In the genomic region with DNA sequence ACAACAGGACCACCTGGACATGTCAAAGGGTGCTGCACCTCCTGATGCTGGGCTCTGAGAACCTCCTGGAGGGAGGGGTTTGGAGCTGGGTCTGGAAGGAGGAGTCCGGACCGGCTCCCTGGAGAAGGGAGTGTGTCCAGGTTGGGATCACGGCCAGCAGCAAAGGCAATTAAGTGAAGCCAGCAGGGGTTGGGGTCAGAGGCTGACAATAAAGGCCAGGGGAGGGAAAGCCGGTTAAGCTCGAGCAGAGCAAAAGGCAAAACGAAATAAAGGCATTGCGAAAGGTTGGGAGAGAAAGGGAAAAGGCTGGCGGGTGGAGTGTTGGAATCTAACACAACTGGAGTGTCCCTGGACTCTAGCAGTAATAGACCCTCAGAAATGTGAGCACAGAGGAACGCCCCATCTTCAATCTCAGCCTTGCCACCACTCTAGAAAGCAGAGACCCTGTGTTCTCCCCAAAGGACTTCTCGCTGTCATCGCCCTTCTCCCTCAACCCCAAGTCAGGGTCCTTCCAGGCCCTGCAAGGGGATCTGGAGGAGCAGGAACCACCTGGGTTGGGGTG, we compare ENCODE assay signal across 15 cellular contexts. TPM values are rescaled to one million over a fixed set of nuclear protein-coding genes. Genes with fewer than 3 reads are reported as not detected.
DNase-seq lines count a peak whose midpoint lies in the region; ATAC-seq, FAIRE-seq and TF ChIP-seq lines count a peak whose summit lies in the region.
"Had no signal": no experiment of that assay in that cellular context is flagged by ENCODE, and none has a peak within 500 bp of the region (broad histone marks: within the 10 kb centered on the region; RNA-seq: fewer than 3 reads in every experiment).

No MANE protein-coding gene starts in this region.

- no peak for TF ChIP-seq RAD21 in H1 (IDR thresholded peaks at IDR 0.05 in 1 of 2, conservative IDR thresholded peaks at IDR 0.05 in 1 of 2; ENCODE audit: low read depth in 2 of 2, low read length in 2 of 2)

- H4K8ac ChIP-seq in H1 (ENCODE audit: extremely low read depth, insufficient read depth, low read length) (no peak overlapping the region), neuronal stem cell (ENCODE audit: low read depth, low read length) (no peak overlapping the region)

- H3K4ac ChIP-seq in H1 (replicated peaks; ENCODE audit: insufficient read length, low read depth, low read length) (no peak overlapping the region), neuronal stem cell (ENCODE audit: low read length) (no peak overlapping the region)

- H3K4me1 ChIP-seq in NT2/D1 (ENCODE audit: insufficient read depth, insufficient read length) (peaks cover 23% of the 10 kb centered on the region), H1 (replicated peaks in 1 of 4; ENCODE audit: control insufficient read depth in 3 of 4, insufficient read depth in 4 of 4, low read length in 3 of 4) (peaks cover 4 to 15% (median 6%) of the 10 kb centered on the region in 4 experiments; a peak in 6 of 7 replicates), neuronal stem cell (ENCODE audit: control insufficient read depth in 2 of 2, insufficient read depth in 1 of 2, low read depth in 1 of 2, low read length in 2 of 2) (peaks cover 14 to 22% of the 10 kb centered on the region in 2 donors), psoas muscle (peaks cover 11% of the 10 kb centered on the region), uterus (no peaks in the 10 kb centered on the region)

- H3K4me2 ChIP-seq in H1 (ENCODE audit: insufficient read depth in 1 of 2, low read depth in 2 of 2, low read length in 2 of 2) (peak overlapping the region; percentile 71 to 94), neuronal stem cell (ENCODE audit: insufficient read depth, low read length, poor library complexity, severe bottlenecking) (no peak overlapping the region)

- peak; percentile 15 for DNase-seq in DMS53 (lab: John Stamatoyannopoulos, UW)
- no peak for DNase-seq in DMS53 treated with DMSO at 0.1 percent for 48 hours (lab: John Stamatoyannopoulos, UW; ENCODE audit: unreplicated experiment)
- no peak for DNase-seq in NT2/D1 (ENCODE audit: low read depth, low spot score)
- DNase-seq in H1 (ENCODE audit: low read depth in 1 of 2, low spot score in 2 of 2), result no peak
- DNase-seq in neuronal stem cell (ENCODE audit: low spot score), result no peak
- no peak for DNase-seq in psoas muscle
- DNase-seq in uterus, result no peak
- DNase-seq in NCI-H1092 (lab: John Stamatoyannopoulos, UW), result no peak
- DNase-seq: 8988T; EL; gastrocnemius medialis; NCI-H526 treated with DMSO at 0.1 percent for 48 hours; stimulated activated naive CD4-positive, alpha-beta T cell treated with Interleukin-2 at 50 U/mL for 16 hours had no signal

- H3K9ac ChIP-seq in NT2/D1 (ENCODE audit: insufficient read length, low read depth) (peak overlapping the region; percentile 70), H1 (replicated peaks in 1 of 4; ENCODE audit: extremely low read depth in 1 of 4, low read depth in 3 of 4, low read length in 3 of 4) (no peak overlapping the region), neuronal stem cell (ENCODE audit: low read depth, low read length, poor library complexity) (peak overlapping the region; percentile 24)

- H3K27ac ChIP-seq in H1 (ENCODE audit: low read depth, low read length), result no peak overlapping the region
- peak overlapping the region; percentile 23 for H3K27ac ChIP-seq in neuronal stem cell (replicated peaks; ENCODE audit: low read length)
- no peak overlapping the region for H3K27ac ChIP-seq in psoas muscle
- no peak overlapping the region for H3K27ac ChIP-seq in uterus
- H3K27ac ChIP-seq: gastrocnemius medialis had no signal

- intact Hi-C loops in psoas muscle (cut with DNase I) (no loop called here), uterus (cut with DNase I; ENCODE audit: low total_unique reads) (no loop called here)

- H2AFZ ChIP-seq in H1 (ENCODE audit: low read length) (peak overlapping the region; percentile 51; the same call in 1 of the 2 replicates), neuronal stem cell (ENCODE audit: low read length) (peak overlapping the region; percentile 79)

- FAIRE-seq in H1 (lab: Jason Lieb, UNC), result no peak

- H4K91ac ChIP-seq in H1 (replicated peaks; ENCODE audit: insufficient read length, low read length) (no peak overlapping the region), neuronal stem cell (ENCODE audit: low read depth, low read length, poor library complexity) (no peak overlapping the region)

- H3K56ac ChIP-seq in H1 (replicated peaks; ENCODE audit: insufficient read length, low read depth, low read length), result no peak overlapping the region

- H3K18ac ChIP-seq in H1 (ENCODE audit: extremely low read depth, low read length) (no peak overlapping the region), neuronal stem cell (ENCODE audit: low read length) (peak overlapping the region; percentile 89)

- CTCF ChIA-PET in H1 (lab: Charles Lee; ENCODE audit: partially characterized antibody), result interaction anchor here (0.8 kb wide), 1 partner anchor 11 kb away, joined by 3 read pairs; no protein-coding TSS in a partner anchor

- H4K20me1 ChIP-seq in H1 (replicated peaks in 1 of 2; ENCODE audit: control insufficient read depth in 1 of 2, insufficient read depth in 2 of 2, low read length in 2 of 2), result peaks cover 2 to 6% of the 10 kb centered on the region in 2 experiments

- no peak overlapping the region for H2BK20ac ChIP-seq in H1 (ENCODE audit: low read length)

- 36% methylated on average over 11 of the region's 11 CpGs; no CpG with 5 or more reads in 1 of the 2 experiments for WGBS in H1 (ENCODE audit: extremely low coverage in 1 of 2, insufficient coverage in 1 of 2, insufficient read length in 1 of 2, insufficient replicate concordance in 2 of 2, low coverage in 1 of 2, low lambda C conversion rate in 2 of 2, missing lambda C conversion rate in 1 of 2), 2 experiments
- no CpG with 5 or more reads among the region's 11 CpGs for WGBS in neuronal stem cell (ENCODE audit: extremely low coverage in 2 of 2, insufficient read length in 2 of 2, insufficient replicate concordance in 1 of 2), 2 donors
- 43 to 45% (median 44%) methylated on average over 11 of the region's 11 CpGs for WGBS in psoas muscle, 3 donors

- H3K27me3 ChIP-seq in NT2/D1 (ENCODE audit: insufficient read depth, insufficient read length) (peaks cover 38% of the 10 kb centered on the region), H1 (replicated peaks in 1 of 4; ENCODE audit: control insufficient read depth in 3 of 4, extremely low read depth in 1 of 4, insufficient read depth in 3 of 4, low read length in 3 of 4) (peaks cover 6 to 53% (median 42%) of the 10 kb centered on the region in 4 experiments), neuronal stem cell (ENCODE audit: control insufficient read depth in 3 of 3, insufficient read depth in 3 of 3, low read depth in 1 of 3, low read length in 3 of 3) (peaks cover 3 to 52% (median 8%) of the 10 kb centered on the region in 3 experiments), psoas muscle (ENCODE audit: insufficient read depth in 3 of 3, low read length in 2 of 3) (peaks cover 0 to 46% (median 17%) of the 10 kb centered on the region in 3 donors), uterus (no peaks in the 10 kb centered on the region)

- POLR2A ChIA-PET in H1 (lab: Charles Lee; ENCODE audit: partially characterized antibody), result interaction anchor here (0.6 to 1.4 kb wide), 3 partner anchors 9 to 14 kb away, joined by 3 to 6 read pairs (median 5); no protein-coding TSS in a partner anchor

- TF ChIP-seq CTCF in H1 (IDR thresholded peaks at IDR 0.05; ENCODE audit: control extremely low read depth in 1 of 3, insufficient read depth in 1 of 3, low read depth in 1 of 3, low read length in 3 of 3) (no peak), psoas muscle (IDR thresholded peaks at IDR 0.05) (no peak), uterus (IDR thresholded peaks at IDR 0.05) (no peak)

- no peak overlapping the region for H2AK5ac ChIP-seq in H1 (ENCODE audit: low read depth, low read length)
- H2AK5ac ChIP-seq in neuronal stem cell (ENCODE audit: low read depth, low read length), result no peak overlapping the region

- no peak overlapping the region for H3K14ac ChIP-seq in H1 (ENCODE audit: insufficient read length)
- H3K14ac ChIP-seq in neuronal stem cell (ENCODE audit: low read length), result no peak overlapping the region

- H2BK120ac ChIP-seq in H1 (replicated peaks; ENCODE audit: low read depth, low read length) (no peak overlapping the region), neuronal stem cell (ENCODE audit: low read depth, low read length) (no peak overlapping the region)

- H3K23ac ChIP-seq in H1 (ENCODE audit: insufficient read length) (no peak overlapping the region), neuronal stem cell (ENCODE audit: low read depth, low read length, poor library complexity) (no peak overlapping the region)

- no peak overlapping the region for H4K5ac ChIP-seq in H1 (ENCODE audit: insufficient read length, low read depth, low read length)

- no peaks in the 10 kb centered on the region for H3K79me2 ChIP-seq in H1 (ENCODE audit: control insufficient read depth in 1 of 2, insufficient read depth in 2 of 2, low read length in 2 of 2)

- H3K79me1 ChIP-seq in H1 (ENCODE audit: low read depth, low read length) (no peaks in the 10 kb centered on the region; the same call in 1 of the 2 replicates), neuronal stem cell (ENCODE audit: low read depth, low read length) (no peaks in the 10 kb centered on the region)

- TF ChIP-seq POLR2A in H1 (IDR thresholded peaks at IDR 0.05; ENCODE audit: control extremely low read depth in 1 of 2, low read depth in 2 of 2, low read length in 2 of 2) (no peak), uterus (IDR thresholded peaks at IDR 0.05) (no peak)

- H3K4me3 ChIP-seq in NT2/D1 (ENCODE audit: insufficient read length, low read depth) (peak overlapping the region; percentile 59), H1 (ENCODE audit: extremely low read depth in 1 of 4, insufficient read depth in 2 of 4, low read depth in 3 of 4, low read length in 4 of 4) (peak overlapping the region; percentile 32 to 59 (median 50)), neuronal stem cell (ENCODE audit: low read length in 2 of 2) (peak overlapping the region; percentile 68 to 99), psoas muscle (no peak overlapping the region), uterus (no peak overlapping the region)

- H2BK12ac ChIP-seq in H1 (ENCODE audit: low read depth, low read length), result peak overlapping the region; percentile 77; the same call in 1 of the 2 replicates
- H2BK12ac ChIP-seq in neuronal stem cell (ENCODE audit: low read length), result no peak overlapping the region

- H3K9me3 ChIP-seq in NT2/D1 (ENCODE audit: insufficient read depth, low read length) (no peaks in the 10 kb centered on the region), H1 (ENCODE audit: insufficient read depth in 2 of 2, low read depth in 1 of 2, low read length in 1 of 2) (no peaks in the 10 kb centered on the region), neuronal stem cell (replicated peaks in 1 of 2; ENCODE audit: control insufficient read depth in 2 of 2, insufficient read depth in 1 of 2, low read depth in 1 of 2, low read length in 2 of 2) (no peaks in the 10 kb centered on the region), psoas muscle (no peaks in the 10 kb centered on the region), uterus (no peaks in the 10 kb centered on the region)
- H3K9me3 ChIP-seq: gastrocnemius medialis had no signal

- H2BK15ac ChIP-seq in H1 (ENCODE audit: low read length) (no peak overlapping the region), neuronal stem cell (ENCODE audit: low read length) (no peak overlapping the region)

- H3K23me2 ChIP-seq in H1 (ENCODE audit: low read depth, low read length), result peaks cover 17% of the 10 kb centered on the region

- H3K36me3 ChIP-seq in NT2/D1 (ENCODE audit: insufficient read depth, insufficient read length, low read length) (peaks cover 18% of the 10 kb centered on the region), H1 (ENCODE audit: control insufficient read depth in 2 of 4, insufficient read depth in 4 of 4, low read length in 3 of 4) (no peaks in the 10 kb centered on the region), neuronal stem cell (replicated peaks in 1 of 2; ENCODE audit: control insufficient read depth in 2 of 2, insufficient read depth in 2 of 2, low read length in 2 of 2) (peaks cover 0 to 11% of the 10 kb centered on the region in 2 donors), psoas muscle (ENCODE audit: insufficient read depth in 1 of 2, low read depth in 1 of 2) (no peaks in the 10 kb centered on the region), uterus (no peaks in the 10 kb centered on the region)
- H3K36me3 ChIP-seq: gastrocnemius medialis had no signal

- H2BK5ac ChIP-seq in H1 (ENCODE audit: low read depth, low read length), result no peak overlapping the region; the same call in 1 of the 2 replicates
- no peak overlapping the region for H2BK5ac ChIP-seq in neuronal stem cell (ENCODE audit: low read length)

- ATAC-seq in psoas muscle, result no peak
- ATAC-seq: gastrocnemius medialis had no signal

- no peak for TF ChIP-seq EP300 in H1 (IDR thresholded peaks at IDR 0.05; ENCODE audit: borderline replicate concordance in 1 of 2, low read depth in 2 of 2, low read length in 2 of 2)

RNA-seq across cellular contexts. Expression of gene CACNG4, which starts 0.9 kb away (rescaled TPM):
- total RNA-seq in H1 (2021; fragmentation: NEBNext Ultra II Directional; extraction: Animal tissue kit (Norgen Biotek cat#: 25700)), result 5.6 and 5.9 TPM in 2 replicates
- polyA plus RNA-seq in H1 (2011; rRNA removed) (3.6 and 5.3 TPM in 2 replicates), psoas muscle (under 1 TPM in 1 of 3 donors, not detected in 2; 0.03 TPM)
- 2.7 TPM for polyA plus RNA-seq in H1 (2011; cell fraction: cytosol; rRNA removed)
- 3.2 TPM for polyA plus RNA-seq in H1 (2011; cell fraction: nucleus; rRNA removed)
- 2.5 to 4.2 TPM (median 3.9 TPM) in 4 replicates for polyA plus RNA-seq in H1 (2012, experiment 1 of 2)
- polyA plus RNA-seq in H1 (2012, experiment 2 of 2), result 4.1 TPM
- polyA plus RNA-seq in H1 (2013, experiment 1 of 2), result 3.8 TPM
- 4.1 TPM for polyA plus RNA-seq in H1 (2013, experiment 2 of 2)
- 1.4 and 2.0 TPM in 2 replicates for polyA minus RNA-seq in H1 (2011; rRNA and poly(A)+ RNA removed)
- polyA minus RNA-seq in H1 (2011; cell fraction: cytosol; rRNA and poly(A)+ RNA removed), result 2.6 TPM
- polyA minus RNA-seq in H1 (2011; cell fraction: nucleus; rRNA and poly(A)+ RNA removed), result 1.2 TPM
- polyA plus RNA-seq in neuronal stem cell (2013, experiment 1 of 2), result 8.3 TPM
- 8.6 TPM for polyA plus RNA-seq in neuronal stem cell (2013, experiment 2 of 2)
- total RNA-seq in psoas muscle (not detected), uterus (1 to 10 TPM in 1 of 4 donors, under 1 TPM in 2, not detected in 1; 0.21 to 3.9 (median 0.26) TPM)
- total RNA-seq: gastrocnemius medialis; LHCN-M2; T-helper 1 cell treated with Interleukin-12 subunit alpha and Interleukin-12 subunit beta and Interleukin-4 antibody, amounts not matched to agents 30 ng/mL and 1 ng/mL, for 36 hours had no signal

Comparison
In these comparisons a context has a peak if more than half of its experiments do, and no peak if none do; other contexts are left out.
1. H3K4me3 ChIP-seq: peak in NT2/D1 (single experiment), H1 (4 of 4) and neuronal stem cell (2 of 2); none in psoas muscle (single experiment) and uterus (0 of 2).
2. H3K9ac ChIP-seq: peak in NT2/D1 (single experiment) and neuronal stem cell (single experiment); none in H1 (0 of 4).